ENCODE assay signal across 39 cellular contexts in genomic region chr3:133404925-133405324, GRCh38. TPM values are rescaled to one million over a fixed set of nuclear protein-coding genes. Genes with fewer than 3 reads are reported as not detected.
DNase-seq lines count a peak whose midpoint lies in the region; ATAC-seq and TF ChIP-seq lines count a peak whose summit lies in the region.
"Had no signal": no experiment of that assay in that cellular context is flagged by ENCODE, and none has a peak within 500 bp of the region (broad histone marks: within the 10 kb centered on the region; RNA-seq: fewer than 3 reads in every experiment).

No MANE protein-coding gene starts in this region.

- no peak overlapping the region for H3K27ac ChIP-seq in GM23338 (ENCODE audit: low read depth)
- peak overlapping the region in 40 of 59 donors; percentile 0 to 77 (median 52) for H3K27ac ChIP-seq in dorsolateral prefrontal cortex
- peak overlapping the region; percentile 92 for H3K27ac ChIP-seq in neuronal stem cell (replicated peaks; ENCODE audit: low read length)
- no peak overlapping the region for H3K27ac ChIP-seq in stomach
- H3K27ac ChIP-seq: breast epithelium, Peyer's patch, right lobe of liver, tibial artery had no signal

- DNase-seq in GM23338 (ENCODE audit: low spot score) = peak; percentile 19
- DNase-seq in NCI-H69 (lab: John Stamatoyannopoulos, UW) = peak; percentile 25
- no peak for DNase-seq in dorsolateral prefrontal cortex
- DNase-seq in neuronal stem cell (ENCODE audit: low spot score) = peak; percentile 78
- DNase-seq in cerebellum (ENCODE audit: low spot score) = no peak
- no peak for DNase-seq in GM20000 (ENCODE audit: low spot score)
- no peak for DNase-seq in stomach
- DNase-seq: activated CD4-positive, alpha-beta T cell treated with anti-CD3 and anti-CD28 coated beads for 4 hours; activated T-cell treated with anti-CD3 and anti-CD28 coated beads for 4 hours; AML-193; CD4-positive, CD25-positive, alpha-beta regulatory T cell; DND-41; effector memory CD4-positive, alpha-beta T cell; hypothalamus; Kasumi-1; left cardiac atrium; mucosa of descending colon; MV-4-11; NCI-H1694; NCI-H524 treated with DMSO at 0.1 percent for 48 hours; Peyer's patch; posterior cingulate gyrus; right lobe of liver; SIG-M5; stimulated activated CD4-positive, alpha-beta T cell treated with anti-CD3 and anti-CD28 coated beads, Interleukin-12 subunit alpha, Interleukin-12 subunit beta, amount 100 ng/mL, for 4 hours; stimulated activated CD4-positive, alpha-beta T cell treated with anti-CD3 and anti-CD28 coated beads, Interleukin-2, amount 100 ng/mL, for 48 hours; stimulated activated naive CD8-positive, alpha-beta T cell treated with anti-CD3 and anti-CD28 coated beads, Interleukin-15, amount 100 ng/mL, for 72 hours; T-helper 9 cell; tibial artery had no signal

- H3K36me3 ChIP-seq in GM23338 (ENCODE audit: insufficient read depth) (no peaks in the 10 kb centered on the region), neuronal stem cell (replicated peaks in 1 of 2; ENCODE audit: control insufficient read depth in 2 of 2, insufficient read depth in 2 of 2, low read length in 2 of 2) (no peaks in the 10 kb centered on the region), stomach (no peaks in the 10 kb centered on the region)
- H3K36me3 ChIP-seq: breast epithelium, Peyer's patch, right lobe of liver, tibial artery had no signal

- H3K14ac ChIP-seq in neuronal stem cell (ENCODE audit: low read length) = no peak overlapping the region

- no peak overlapping the region for H2BK120ac ChIP-seq in neuronal stem cell (ENCODE audit: low read depth, low read length)

- peak overlapping the region; percentile 13 for H3K27ac Mint-ChIP-seq in GM23338
- H3K27ac Mint-ChIP-seq: activated naive CD4-positive, alpha-beta T cell treated with anti-CD3 and anti-CD28 coated beads, Interleukin-2, amount 50 U/mL, for 72 hours; natural killer cell treated with Interleukin-12 subunit alpha and Interleukin-12 subunit beta and Interleukin-15 and Interleukin-18, amount 100 ng/mL, for 72 hours had no signal

- ATAC-seq in GM23338 (peak; percentile 81), HG03457 (IDR thresholded peaks at IDR 0.05; ENCODE audit: unreplicated experiment) (no peak)
- ATAC-seq: activated naive CD4-positive, alpha-beta T cell treated with anti-CD3 and anti-CD28 coated beads, Interleukin-2, amount 50 U/mL, for 72 hours; HepG2; left cardiac atrium; mucosa of descending colon; right lobe of liver; stimulated activated naive CD8-positive, alpha-beta T cell treated with anti-CD3 and anti-CD28 coated beads, Interleukin-15, amount 100 ng/mL, for 72 hours had no signal

- H2BK12ac ChIP-seq in neuronal stem cell (ENCODE audit: low read length) = no peak overlapping the region

- H3K4me2 ChIP-seq in GM23338 = no peak overlapping the region
- no peak overlapping the region for H3K4me2 ChIP-seq in neuronal stem cell (ENCODE audit: insufficient read depth, low read length, poor library complexity, severe bottlenecking)

- H3K36me3 Mint-ChIP-seq in GM23338 (ENCODE audit: low read depth) = no peaks in the 10 kb centered on the region
- H3K36me3 Mint-ChIP-seq: activated naive CD4-positive, alpha-beta T cell treated with anti-CD3 and anti-CD28 coated beads, Interleukin-2, amount 50 U/mL, for 72 hours; CD4-positive, CD25-positive, alpha-beta regulatory T cell; natural killer cell treated with Interleukin-12 subunit alpha and Interleukin-12 subunit beta and Interleukin-15 and Interleukin-18, amount 100 ng/mL, for 72 hours had no signal

- H3K4me3 ChIP-seq in GM23338 (no peak overlapping the region), dorsolateral prefrontal cortex (no peak overlapping the region), neuronal stem cell (ENCODE audit: low read length in 2 of 2) (no peak overlapping the region), stomach (no peak overlapping the region)
- H3K4me3 ChIP-seq: breast epithelium, mucosa of descending colon, Peyer's patch, right lobe of liver, tibial artery had no signal

- no peak overlapping the region for H4K8ac ChIP-seq in neuronal stem cell (ENCODE audit: low read depth, low read length)

- H3K9ac ChIP-seq in neuronal stem cell (ENCODE audit: low read depth, low read length, poor library complexity) = no peak overlapping the region

- no peaks in the 10 kb centered on the region for H4K20me1 ChIP-seq in GM23338 (replicated peaks; ENCODE audit: insufficient read depth)

- H2BK15ac ChIP-seq in neuronal stem cell (ENCODE audit: low read length) = no peak overlapping the region

- no peak overlapping the region for H3K4me3 Mint-ChIP-seq in GM23338
- H3K4me3 Mint-ChIP-seq: CD4-positive, CD25-positive, alpha-beta regulatory T cell; natural killer cell treated with Interleukin-12 subunit alpha and Interleukin-12 subunit beta and Interleukin-15 and Interleukin-18, amount 100 ng/mL, for 72 hours; stimulated activated naive CD8-positive, alpha-beta T cell treated with anti-CD3 and anti-CD28 coated beads, Interleukin-15, amount 100 ng/mL, for 72 hours had no signal

- no peaks in the 10 kb centered on the region for H3K79me1 ChIP-seq in neuronal stem cell (ENCODE audit: low read depth, low read length)

- H3K18ac ChIP-seq in neuronal stem cell (ENCODE audit: low read length) = no peak overlapping the region

- no peak overlapping the region for H3K4ac ChIP-seq in neuronal stem cell (ENCODE audit: low read length)

- intact Hi-C loops in dorsolateral prefrontal cortex (cut with DNase I) = no loop called here
- intact Hi-C loops in stomach (cut with DNase I; ENCODE audit: low total_unique reads) = no loop called here

- no peaks in the 10 kb centered on the region for H3K4me1 ChIP-seq in GM23338 (ENCODE audit: insufficient read depth)
- H3K4me1 ChIP-seq in neuronal stem cell (ENCODE audit: control insufficient read depth in 2 of 2, insufficient read depth in 1 of 2, low read depth in 1 of 2, low read length in 2 of 2) = peaks cover 5 to 19% of the 10 kb centered on the region in 2 donors
- H3K4me1 ChIP-seq in stomach = no peaks in the 10 kb centered on the region
- H3K4me1 ChIP-seq: Peyer's patch, right lobe of liver, tibial artery had no signal

- no peak overlapping the region for H4K91ac ChIP-seq in neuronal stem cell (ENCODE audit: low read depth, low read length, poor library complexity)

- H3K9me2 ChIP-seq in GM23338 (ENCODE audit: insufficient read depth) = no peaks in the 10 kb centered on the region

- no peaks in the 10 kb centered on the region for H3F3A ChIP-seq in GM23338 (replicated peaks; ENCODE audit: low read depth)

- H3K27me3 ChIP-seq in GM23338 (ENCODE audit: insufficient read depth) (no peaks in the 10 kb centered on the region), dorsolateral prefrontal cortex (no peaks in the 10 kb centered on the region), neuronal stem cell (ENCODE audit: control insufficient read depth in 3 of 3, insufficient read depth in 3 of 3, low read depth in 1 of 3, low read length in 3 of 3) (no peaks in the 10 kb centered on the region), stomach (peaks cover 0 to 3% (median 0%) of the 10 kb centered on the region in 3 donors)
- H3K27me3 ChIP-seq: breast epithelium, Peyer's patch, right lobe of liver had no signal

- no peak overlapping the region for H3K23ac ChIP-seq in neuronal stem cell (ENCODE audit: low read depth, low read length, poor library complexity)

- peaks cover 13% of the 10 kb centered on the region for H3K4me1 Mint-ChIP-seq in GM23338
- H3K4me1 Mint-ChIP-seq: CD4-positive, CD25-positive, alpha-beta regulatory T cell; stimulated activated naive CD8-positive, alpha-beta T cell treated with anti-CD3 and anti-CD28 coated beads, Interleukin-15, amount 100 ng/mL, for 72 hours had no signal

- no peak overlapping the region for H2BK5ac ChIP-seq in neuronal stem cell (ENCODE audit: low read length)

- no peaks in the 10 kb centered on the region for H3K79me2 ChIP-seq in GM23338 (replicated peaks; ENCODE audit: insufficient read depth)

- no peaks in the 10 kb centered on the region for H3K9me3 Mint-ChIP-seq in GM23338
- H3K9me3 Mint-ChIP-seq: activated naive CD4-positive, alpha-beta T cell treated with anti-CD3 and anti-CD28 coated beads, Interleukin-2, amount 50 U/mL, for 72 hours; natural killer cell treated with Interleukin-12 subunit alpha and Interleukin-12 subunit beta and Interleukin-15 and Interleukin-18, amount 100 ng/mL, for 72 hours; stimulated activated naive CD8-positive, alpha-beta T cell treated with anti-CD3 and anti-CD28 coated beads, Interleukin-15, amount 100 ng/mL, for 72 hours had no signal

- H3K27me3 Mint-ChIP-seq in GM23338 (ENCODE audit: insufficient read depth, low read depth, poor library complexity) = peaks cover 5% of the 10 kb centered on the region
- H3K27me3 Mint-ChIP-seq: CD4-positive, CD25-positive, alpha-beta regulatory T cell; stimulated activated naive CD8-positive, alpha-beta T cell treated with anti-CD3 and anti-CD28 coated beads, Interleukin-15, amount 100 ng/mL, for 72 hours had no signal

- TF ChIP-seq CTCF in GM23338 (conservative IDR thresholded peaks at IDR 0.05; ENCODE audit: low read depth in 2 of 2) (no peak), dorsolateral prefrontal cortex (IDR thresholded peaks at IDR 0.05 in 54 of 56, conservative IDR thresholded peaks at IDR 0.05 in 2 of 56; ENCODE audit: low read depth in 1 of 56, partially characterized antibody in 56 of 56) (no peak), GM20000 (IDR thresholded peaks at IDR 0.05; ENCODE audit: extremely low read depth, missing control alignments) (no peak), stomach (IDR thresholded peaks at IDR 0.05) (no peak)

- H3K9me3 ChIP-seq in neuronal stem cell (replicated peaks in 1 of 2; ENCODE audit: control insufficient read depth in 2 of 2, insufficient read depth in 1 of 2, low read depth in 1 of 2, low read length in 2 of 2) (no peaks in the 10 kb centered on the region), stomach (no peaks in the 10 kb centered on the region)
- H3K9me3 ChIP-seq: breast epithelium, mucosa of descending colon, Peyer's patch, right lobe of liver, tibial artery had no signal

- no peak overlapping the region for H2AK5ac ChIP-seq in neuronal stem cell (ENCODE audit: low read depth, low read length)

- WGBS in neuronal stem cell (ENCODE audit: extremely low coverage in 2 of 2, insufficient read length in 2 of 2, insufficient replicate concordance in 1 of 2), 2 donors = no CpG with 5 or more reads among the region's 3 CpGs
- WGBS in stomach, 5 donors = 64 to 85% (median 74%) methylated on average over 3 of the region's 3 CpGs

- H2AFZ ChIP-seq in GM23338 (0 out of 2 replicates have a peak overlapping the region, but pooled peaks have one; percentile 32), neuronal stem cell (ENCODE audit: low read length) (no peak overlapping the region)

- TF ChIP-seq POLR2A in stomach (IDR thresholded peaks at IDR 0.05) = no peak

- TF ChIP-seq EP300 in stomach (IDR thresholded peaks at IDR 0.05) = no peak

TF ChIP-seq in GM23338, 12 proteins besides CTCF, POLR2A, EP300 and RAD21 (continues in another document):
- no peak for TF ChIP-seq JUNB (IDR thresholded peaks at IDR 0.05; ENCODE audit: unreplicated experiment)

RNA-seq across cellular contexts. Expression of gene BFSP2, which starts 5.1 kb away (rescaled TPM):
- not detected in 2 replicates for total RNA-seq in GM23338 (2014; rRNA removed; shearing (Covaris generic))
- not detected in 2 replicates for polyA plus RNA-seq in GM23338 (2016; fragmentation: Nextera tagmentation; extraction: Ambion mirVana)
- 1 to 10 TPM in 19 of 120 experiments, under 1 TPM in 4, not detected in 97; 0.69 to 3.3 (median 1.4) TPM for total RNA-seq in dorsolateral prefrontal cortex
- 0.13 TPM for polyA plus RNA-seq in neuronal stem cell (2013, experiment 1 of 2)
- 0.24 TPM for polyA plus RNA-seq in neuronal stem cell (2013, experiment 2 of 2)
- total RNA-seq in cerebellum = not detected
- not detected for total RNA-seq in stomach
- 1 to 10 TPM in 2 of 3 donors, under 1 TPM in 1; 0.68 to 2.7 (median 1.4) TPM for polyA plus RNA-seq in stomach
- total RNA-seq: A673; activated naive CD4-positive, alpha-beta T cell treated with anti-CD3 and anti-CD28 coated beads, Interleukin-2, amount 50 U/mL, for 72 hours; breast epithelium; epithelial cell of proximal tubule; glomerular endothelial cell; H4; HepG2; left cardiac atrium; lung microvascular endothelial cell; mucosa of descending colon; natural killer cell treated with Interleukin-12 subunit alpha and Interleukin-12 subunit beta and Interleukin-15 and Interleukin-18, amount 100 ng/mL, for 72 hours; Peyer's patch; right lobe of liver had no signal
- polyA plus RNA-seq: HepG2 had no signal

Comparison
In these comparisons a context has a peak if more than half of its experiments do, and no peak if none do; other contexts are left out.
1. DNase-seq: peak in GM23338 (single experiment), NCI-H69 (single experiment) and neuronal stem cell (single experiment); none in dorsolateral prefrontal cortex (0 of 10), cerebellum (single experiment), GM20000 (single experiment) and stomach (single experiment).
2. H3K27ac ChIP-seq: peak in dorsolateral prefrontal cortex (40 of 59) and neuronal stem cell (single experiment); none in GM23338 (single experiment) and stomach (0 of 5).